Comparison of ENCODE assay signal across 10 cellular contexts in the genomic region with DNA sequence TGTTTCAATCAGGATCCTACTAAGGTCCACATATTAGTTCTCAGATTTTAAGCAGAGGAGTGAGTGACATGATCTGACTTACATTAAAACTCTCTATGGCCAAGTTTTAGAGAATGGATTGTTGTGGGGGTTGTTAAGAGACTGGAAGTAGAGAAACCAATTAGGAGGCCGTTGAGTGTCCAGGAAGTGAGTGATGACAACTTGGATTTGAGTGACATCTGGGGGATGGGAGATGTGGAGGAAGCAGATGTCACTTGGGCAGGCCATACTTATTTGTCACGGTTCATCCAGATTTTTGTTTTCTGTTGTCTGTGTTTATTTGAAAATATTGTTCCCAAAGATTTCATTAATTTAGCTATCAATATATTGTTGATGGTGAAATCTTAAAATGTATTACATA. TPM values are rescaled to one million over a fixed set of nuclear protein-coding genes. Genes with fewer than 3 reads are reported as not detected.
DNase-seq lines count a peak whose midpoint lies in the region; ATAC-seq and TF ChIP-seq lines count a peak whose summit lies in the region.
"Had no signal": no experiment of that assay in that cellular context is flagged by ENCODE, and none has a peak within 500 bp of the region (broad histone marks: within the 10 kb centered on the region; RNA-seq: fewer than 3 reads in every experiment).

No MANE protein-coding gene starts in this region.

- peaks cover 3% of the 10 kb centered on the region for H3K36me3 Mint-ChIP-seq in activated naive CD8-positive, alpha-beta T cell treated with anti-CD3 and anti-CD28 coated beads for 36 hours
- peaks cover 25% of the 10 kb centered on the region for H3K36me3 Mint-ChIP-seq in nephron progenitor cell (ENCODE audit: low read depth)

- H3K4me3 Mint-ChIP-seq in activated naive CD8-positive, alpha-beta T cell treated with anti-CD3 and anti-CD28 coated beads for 36 hours, result peak overlapping the region; percentile 1
- H3K4me3 Mint-ChIP-seq in nephron progenitor cell, result no peak overlapping the region

- no peaks in the 10 kb centered on the region for H3K9me3 Mint-ChIP-seq in activated naive CD8-positive, alpha-beta T cell treated with anti-CD3 and anti-CD28 coated beads for 36 hours
- no peaks in the 10 kb centered on the region for H3K9me3 Mint-ChIP-seq in nephron progenitor cell

- DNase-seq in NCI-H524 (lab: John Stamatoyannopoulos, UW) (peak; percentile 18 to 69), NCI-H524 treated with DMSO at 0.1 percent for 48 hours (lab: John Stamatoyannopoulos, UW) (no peak), M059J (ENCODE audit: low read depth) (peak; percentile 18), nephron progenitor cell (no peak), T-helper 9 cell (no peak), NCI-H2081 (lab: John Stamatoyannopoulos, UW) (no peak)
- DNase-seq in activated naive CD8-positive, alpha-beta T cell treated with anti-CD3 and anti-CD28 coated beads for 36 hours, result no peak
- DNase-seq: activated effector memory CD4-positive, alpha-beta T cell treated with anti-CD3 and anti-CD28 coated beads, Interleukin-2, amount 50 U/mL, for 16 hours; cortex of kidney had no signal

- H3K27ac Mint-ChIP-seq in activated naive CD8-positive, alpha-beta T cell treated with anti-CD3 and anti-CD28 coated beads for 36 hours, result no peak overlapping the region
- peak overlapping the region; percentile 49 for H3K27ac Mint-ChIP-seq in nephron progenitor cell

- no peak for TF ChIP-seq CTCF in nephron progenitor cell (IDR thresholded peaks at IDR 0.05)

- no peak for ATAC-seq in HG03460 (IDR thresholded peaks at IDR 0.05; ENCODE audit: unreplicated experiment)

- H3K27me3 Mint-ChIP-seq in activated naive CD8-positive, alpha-beta T cell treated with anti-CD3 and anti-CD28 coated beads for 36 hours, result no peaks in the 10 kb centered on the region
- H3K27me3 Mint-ChIP-seq in nephron progenitor cell (ENCODE audit: low read depth, poor library complexity), result no peaks in the 10 kb centered on the region

- peaks cover 52% of the 10 kb centered on the region for H3K4me1 Mint-ChIP-seq in activated naive CD8-positive, alpha-beta T cell treated with anti-CD3 and anti-CD28 coated beads for 36 hours
- peaks cover 52% of the 10 kb centered on the region for H3K4me1 Mint-ChIP-seq in nephron progenitor cell

RNA-seq across cellular contexts. Expression of gene ADD1, which starts 28.3 kb away (rescaled TPM):
- total RNA-seq in M059J (2014; rRNA removed; shearing (Covaris generic)), result 143 and 193 TPM in 2 replicates
- total RNA-seq in activated naive CD8-positive, alpha-beta T cell treated with anti-CD3 and anti-CD28 coated beads for 36 hours, result 100 to 1,000 TPM; 136 TPM

Comparison
In these comparisons a context has a peak if more than half of its experiments do, and no peak if none do; other contexts are left out.
1. DNase-seq: peak in NCI-H524 (2 of 2) and M059J (single experiment); none in NCI-H524 treated with DMSO at 0.1 percent for 48 hours (single experiment), activated naive CD8-positive, alpha-beta T cell treated with anti-CD3 and anti-CD28 coated beads for 36 hours (single experiment), nephron progenitor cell (single experiment), T-helper 9 cell (single experiment) and NCI-H2081 (0 of 2).